In the genomic region with DNA sequence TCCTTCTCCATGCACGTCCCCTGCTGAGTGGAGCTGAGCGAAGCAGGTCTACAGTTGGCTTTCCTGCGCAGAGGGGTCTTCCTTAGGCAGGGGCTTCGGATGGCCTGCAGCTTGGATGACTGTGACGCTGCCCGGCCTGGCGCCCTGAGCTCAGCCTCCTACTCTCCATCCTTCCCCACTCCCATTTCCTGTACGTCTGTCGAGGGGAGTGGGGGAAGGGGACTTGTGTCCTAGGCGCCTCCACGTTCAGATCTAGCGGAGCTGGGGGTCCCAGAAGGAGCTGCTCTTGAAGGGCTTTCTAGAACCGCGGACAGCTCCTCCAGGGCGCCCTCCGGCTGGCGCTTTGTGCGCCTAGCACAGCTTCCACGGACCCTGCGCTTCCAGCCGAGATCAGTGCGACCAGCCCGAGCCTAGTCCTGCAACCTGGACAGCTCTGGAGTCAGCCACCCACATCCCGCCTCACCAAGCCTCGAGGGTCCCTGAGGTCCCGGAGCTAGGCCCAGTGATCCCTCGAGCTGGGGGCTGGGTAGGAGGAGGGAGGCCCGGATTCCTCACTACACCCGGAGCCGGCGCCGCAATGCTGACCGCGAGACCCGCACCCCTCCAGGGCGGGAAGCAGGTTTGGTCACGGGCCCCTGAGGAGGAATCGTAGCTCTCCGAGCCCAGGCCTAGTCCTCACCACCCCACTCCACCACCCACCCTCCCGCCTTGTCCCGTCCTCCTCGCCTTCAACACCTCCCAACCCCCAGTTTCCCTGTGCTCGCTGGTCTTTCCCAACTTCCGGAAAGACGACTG, we compare ENCODE assay signal across 1 cellular context.
A peak's percentile ranks its signal among the peaks of the same experiment; 100 is the strongest.
TF ChIP-seq lines count a peak whose summit lies in the region.

No MANE protein-coding gene starts in this region.

TF ChIP-seq in SK-N-SH, 30 proteins besides CTCF, POLR2A, EP300 and RAD21 (continued from another document):
- TF ChIP-seq, protein P1, sequence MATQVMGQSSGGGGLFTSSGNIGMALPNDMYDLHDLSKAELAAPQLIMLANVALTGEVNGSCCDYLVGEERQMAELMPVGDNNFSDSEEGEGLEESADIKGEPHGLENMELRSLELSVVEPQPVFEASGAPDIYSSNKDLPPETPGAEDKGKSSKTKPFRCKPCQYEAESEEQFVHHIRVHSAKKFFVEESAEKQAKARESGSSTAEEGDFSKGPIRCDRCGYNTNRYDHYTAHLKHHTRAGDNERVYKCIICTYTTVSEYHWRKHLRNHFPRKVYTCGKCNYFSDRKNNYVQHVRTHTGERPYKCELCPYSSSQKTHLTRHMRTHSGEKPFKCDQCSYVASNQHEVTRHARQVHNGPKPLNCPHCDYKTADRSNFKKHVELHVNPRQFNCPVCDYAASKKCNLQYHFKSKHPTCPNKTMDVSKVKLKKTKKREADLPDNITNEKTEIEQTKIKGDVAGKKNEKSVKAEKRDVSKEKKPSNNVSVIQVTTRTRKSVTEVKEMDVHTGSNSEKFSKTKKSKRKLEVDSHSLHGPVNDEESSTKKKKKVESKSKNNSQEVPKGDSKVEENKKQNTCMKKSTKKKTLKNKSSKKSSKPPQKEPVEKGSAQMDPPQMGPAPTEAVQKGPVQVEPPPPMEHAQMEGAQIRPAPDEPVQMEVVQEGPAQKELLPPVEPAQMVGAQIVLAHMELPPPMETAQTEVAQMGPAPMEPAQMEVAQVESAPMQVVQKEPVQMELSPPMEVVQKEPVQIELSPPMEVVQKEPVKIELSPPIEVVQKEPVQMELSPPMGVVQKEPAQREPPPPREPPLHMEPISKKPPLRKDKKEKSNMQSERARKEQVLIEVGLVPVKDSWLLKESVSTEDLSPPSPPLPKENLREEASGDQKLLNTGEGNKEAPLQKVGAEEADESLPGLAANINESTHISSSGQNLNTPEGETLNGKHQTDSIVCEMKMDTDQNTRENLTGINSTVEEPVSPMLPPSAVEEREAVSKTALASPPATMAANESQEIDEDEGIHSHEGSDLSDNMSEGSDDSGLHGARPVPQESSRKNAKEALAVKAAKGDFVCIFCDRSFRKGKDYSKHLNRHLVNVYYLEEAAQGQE (IDR thresholded peaks at IDR 0.05; ENCODE audit: low read depth, low read length): peak; percentile 70; the same call in 1 of the 2 replicates
